ENCODE assay signal across 9 cellular contexts in genomic region chr6:116476021-116476678, GRCh38. TPM values are rescaled to one million over a fixed set of nuclear protein-coding genes. Genes with fewer than 3 reads are reported as not detected.
DNase-seq lines count a peak whose midpoint lies in the region; ATAC-seq, FAIRE-seq and TF ChIP-seq lines count a peak whose summit lies in the region.
"Had no signal": no experiment of that assay in that cellular context is flagged by ENCODE, and none has a peak within 500 bp of the region (broad histone marks: within the 10 kb centered on the region; RNA-seq: fewer than 3 reads in every experiment).

No MANE protein-coding gene starts in this region.

- peaks cover 11% of the 10 kb centered on the region for H3K4me1 ChIP-seq in OCI-LY1 (ENCODE audit: insufficient read depth, low read length, severe bottlenecking)
- peaks cover 9% of the 10 kb centered on the region for H3K4me1 ChIP-seq in HepG2 (ENCODE audit: insufficient read depth, low read length)

- H3K9me3 Mint-ChIP-seq in activated naive CD4-positive, alpha-beta T cell treated with anti-CD3 and anti-CD28 coated beads, Interleukin-2, amount 50 U/mL, for 72 hours: no peaks in the 10 kb centered on the region

- DNase-seq in activated naive CD4-positive, alpha-beta T cell treated with anti-CD3 and anti-CD28 coated beads, Interleukin-2, amount 50 U/mL, for 72 hours (ENCODE audit: low spot score in 2 of 2): no peak
- no peak for DNase-seq in activated naive CD4-positive, alpha-beta T cell treated with Interleukin-2 at 50 U/mL for 16 hours
- DNase-seq in HepG2 (ENCODE audit: low spot score): peak; percentile 27
- no peak for DNase-seq in effector CD8-positive, alpha-beta T cell (lab: John Stamatoyannopoulos, UW)
- DNase-seq in ureter (ENCODE audit: low spot score): no peak
- no peak for DNase-seq in NCI-H1417 treated with DMSO at 0.1 percent for 48 hours (lab: John Stamatoyannopoulos, UW)

- no peaks in the 10 kb centered on the region for H3K36me3 Mint-ChIP-seq in activated naive CD4-positive, alpha-beta T cell treated with anti-CD3 and anti-CD28 coated beads, Interleukin-2, amount 50 U/mL, for 72 hours

- H3K4me2 ChIP-seq in OCI-LY1 (ENCODE audit: low read length) (peak overlapping the region; percentile 31; the same call in 1 of the 2 replicates), HepG2 (ENCODE audit: low read depth, low read length) (peak overlapping the region; percentile 25; the same call in 1 of the 2 replicates)

- intact Hi-C loops in HepG2 (cut with micrococcal nuclease; ENCODE audit: unreplicated experiment): no loop called here

- H3F3A ChIP-seq in OCI-LY1 (ENCODE audit: insufficient read depth, low read length): no peaks in the 10 kb centered on the region

- no peak for TF ChIP-seq RAD21 in HepG2 (CRISPR knock-in tag; IDR thresholded peaks at IDR 0.05)

- BruUV-seq in HepG2 (replicated peaks; lab: Mats Ljungman, UMichigan): no TSS peak

- H3K9me3 ChIP-seq in OCI-LY1 (ENCODE audit: low read length) (no peaks in the 10 kb centered on the region), HepG2 (ENCODE audit: low read length) (no peaks in the 10 kb centered on the region)

- CTCF ChIA-PET in HepG2 (lab: Yijun Ruan, JAX; ENCODE audit: low intra/inter-chr PET ratio, low total read pairs): no interaction called here

- H3K9me2 ChIP-seq in OCI-LY1 (ENCODE audit: low read depth, low read length): no peaks in the 10 kb centered on the region

- TF ChIP-seq POLR2A in HepG2 (IDR thresholded peaks at IDR 0.05; ENCODE audit: insufficient read depth in 1 of 2, low read depth in 2 of 2, low read length in 2 of 2): no peak

- peak overlapping the region in 1 of 2 donors; percentile 14 for H3K27ac Mint-ChIP-seq in activated naive CD4-positive, alpha-beta T cell treated with anti-CD3 and anti-CD28 coated beads, Interleukin-2, amount 50 U/mL, for 72 hours

- TF ChIP-seq CTCF in OCI-LY1 (IDR thresholded peaks at IDR 0.05; ENCODE audit: low read length): no peak
- no peak for TF ChIP-seq CTCF in HepG2 (CRISPR knock-in tag; IDR thresholded peaks at IDR 0.05)

- no peaks in the 10 kb centered on the region for H4K20me1 ChIP-seq in OCI-LY1 (ENCODE audit: insufficient read depth, low read length)
- H4K20me1 ChIP-seq in HepG2 (ENCODE audit: insufficient read depth, low read length): no peaks in the 10 kb centered on the region

- no peak overlapping the region for H3K9ac ChIP-seq in OCI-LY1 (ENCODE audit: low read length)
- H3K9ac ChIP-seq in HepG2 (ENCODE audit: insufficient read depth, low read depth, low read length): no peak overlapping the region

- no peak for FAIRE-seq in HepG2 (lab: Jason Lieb, UNC)

- H2AFZ ChIP-seq in OCI-LY1 (ENCODE audit: low read length): no peak overlapping the region
- H2AFZ ChIP-seq in HepG2 (ENCODE audit: low read length): no peak overlapping the region

- peak; percentile 78 to 94 for ATAC-seq in activated naive CD4-positive, alpha-beta T cell treated with anti-CD3 and anti-CD28 coated beads, Interleukin-2, amount 50 U/mL, for 72 hours
- ATAC-seq in HG02885 (IDR thresholded peaks at IDR 0.05; ENCODE audit: poor library complexity, unreplicated experiment) (peak; percentile 100), HepG2 (peak; percentile 86)

- H3K27ac ChIP-seq in OCI-LY1 (ENCODE audit: low read depth, low read length, poor library complexity, severe bottlenecking): no peak overlapping the region
- no peak overlapping the region for H3K27ac ChIP-seq in HepG2 (ENCODE audit: extremely low read length, insufficient read depth, low read length)

- WGBS in HepG2 (ENCODE audit: low lambda C conversion rate): 22% methylated on average over 4 of the region's 4 CpGs

- no peaks in the 10 kb centered on the region for H3K79me2 ChIP-seq in OCI-LY1 (ENCODE audit: insufficient read depth, low read length)
- H3K79me2 ChIP-seq in HepG2 (ENCODE audit: insufficient read depth, low read length): no peaks in the 10 kb centered on the region

- no peak for TF ChIP-seq EP300 in HepG2 (IDR thresholded peaks at IDR 0.05; ENCODE audit: low read depth in 2 of 2, low read length in 2 of 2)
- no peak for TF ChIP-seq EP300 in HepG2 (CRISPR knock-in tag; IDR thresholded peaks at IDR 0.05; ENCODE audit: borderline replicate concordance)

- in situ Hi-C loops in HepG2 (cut with HindIII; ENCODE audit: extremely low pct_ligation_motif_present, low pct_unique_long_range_greater_than_20kb): no loop called here

- no peaks in the 10 kb centered on the region for H3K36me3 ChIP-seq in OCI-LY1 (ENCODE audit: insufficient read depth, low read length)
- H3K36me3 ChIP-seq in HepG2 (replicated peaks in 1 of 2; ENCODE audit: control insufficient read depth in 1 of 2, insufficient read depth in 2 of 2, low read length in 2 of 2): no peaks in the 10 kb centered on the region

- POLR2A ChIA-PET in HepG2 (lab: Yijun Ruan, JAX): no interaction called here

- H3K27me3 ChIP-seq in OCI-LY1 (ENCODE audit: insufficient read depth, low read length) (no peaks in the 10 kb centered on the region), HepG2 (ENCODE audit: control insufficient read depth in 1 of 2, insufficient read depth in 2 of 2, low read length in 2 of 2) (no peaks in the 10 kb centered on the region)

- H3K4me3 ChIP-seq in OCI-LY1 (ENCODE audit: low read depth, low read length, poor library complexity, severe bottlenecking): peak overlapping the region; percentile 16
- H3K4me3 ChIP-seq in HepG2 (replicated peaks in 1 of 3; ENCODE audit: insufficient read depth in 1 of 3, low read depth in 2 of 3, low read length in 3 of 3): no peak overlapping the region

TF ChIP-seq in HepG2, 621 proteins besides CTCF, POLR2A, EP300 and RAD21 (continues in another document):
- TF ChIP-seq KDM6A (CRISPR knock-in tag; IDR thresholded peaks at IDR 0.05; ENCODE audit: low read depth) (no peak), GPN1 (CRISPR knock-in tag; IDR thresholded peaks at IDR 0.05; ENCODE audit: borderline replicate concordance) (no peak), SRF (IDR thresholded peaks at IDR 0.05; ENCODE audit: low read depth, low read length) (no peak), GABPA (IDR thresholded peaks at IDR 0.05; ENCODE audit: low read depth, low read length) (no peak), GABPA (CRISPR knock-in tag; IDR thresholded peaks at IDR 0.05; ENCODE audit: low read depth) (peak; percentile 75), SMAD3 (CRISPR knock-in tag; IDR thresholded peaks at IDR 0.05) (no peak)

RNA-seq across cellular contexts. Expression of gene CALHM6, which starts 15.0 kb away (rescaled TPM):
- 10 to 100 TPM in 1 of 2 donors, under 1 TPM in 1; 0.71 to 13.9 TPM for total RNA-seq in activated naive CD4-positive, alpha-beta T cell treated with anti-CD3 and anti-CD28 coated beads, Interleukin-2, amount 50 U/mL, for 72 hours
- total RNA-seq in HepG2 (2016; rRNA removed; fragmentation: Illumina TruSeq; extraction: Trizol) (not detected in 2 replicates), ureter (2.2 TPM)
- total RNA-seq in HepG2 (2016; cell fraction: cytosol; rRNA removed; fragmentation: Illumina TruSeq; extraction: Trizol; ENCODE audit: low read depth): not detected in 2 replicates
- not detected in 2 replicates for total RNA-seq in HepG2 (2016; cell fraction: insoluble cytoplasmic fraction; rRNA removed; fragmentation: Illumina TruSeq; extraction: Trizol)
- total RNA-seq in HepG2 (2016; cell fraction: membrane; rRNA removed; fragmentation: Illumina TruSeq; extraction: Trizol): not detected in 2 replicates
- not detected in 2 replicates for total RNA-seq in HepG2 (2016; cell fraction: nucleus; rRNA removed; fragmentation: Illumina TruSeq; extraction: Trizol)
- not detected in 2 replicates for polyA plus RNA-seq in HepG2 (2011; rRNA removed)
- polyA plus RNA-seq in HepG2 (2011; cell fraction: cytosol; rRNA removed): not detected in 2 replicates
- polyA plus RNA-seq in HepG2 (2011; cell fraction: nucleus; rRNA removed): not detected in 2 replicates
- polyA plus RNA-seq in HepG2 (2012): not detected in 2 replicates
- polyA plus RNA-seq in HepG2 (2016; cell fraction: cytosol; fragmentation: Illumina TruSeq; extraction: Trizol; ENCODE audit: low read depth): not detected in 2 replicates
- polyA plus RNA-seq in HepG2 (2016; cell fraction: insoluble cytoplasmic fraction; fragmentation: Illumina TruSeq; extraction: Trizol; ENCODE audit: low read depth): not detected in 2 replicates
- polyA plus RNA-seq in HepG2 (2016; cell fraction: membrane; fragmentation: Illumina TruSeq; extraction: Trizol; ENCODE audit: low read depth): not detected in 2 replicates
- polyA plus RNA-seq in HepG2 (2016; cell fraction: nucleus; fragmentation: Illumina TruSeq; extraction: Trizol; ENCODE audit: insufficient read depth, low read depth): not detected in 2 replicates
- not detected in 2 replicates for polyA minus RNA-seq in HepG2 (2011; rRNA and poly(A)+ RNA removed; ENCODE audit: low replicate concordance)
- not detected in 2 replicates for polyA minus RNA-seq in HepG2 (2011; cell fraction: cytosol; rRNA and poly(A)+ RNA removed)
- polyA minus RNA-seq in HepG2 (2011; cell fraction: nucleus; rRNA and poly(A)+ RNA removed): not detected in 2 replicates

RNA-seq across cellular contexts. Expression of gene CALHM5, which starts 35.3 kb away (rescaled TPM):
- not detected for total RNA-seq in activated naive CD4-positive, alpha-beta T cell treated with anti-CD3 and anti-CD28 coated beads, Interleukin-2, amount 50 U/mL, for 72 hours
- total RNA-seq in HepG2 (2016; rRNA removed; fragmentation: Illumina TruSeq; extraction: Trizol) (not detected in 2 replicates), ureter (1.7 TPM)
- not detected in 2 replicates for total RNA-seq in HepG2 (2016; cell fraction: cytosol; rRNA removed; fragmentation: Illumina TruSeq; extraction: Trizol; ENCODE audit: low read depth)
- not detected in 2 replicates for total RNA-seq in HepG2 (2016; cell fraction: insoluble cytoplasmic fraction; rRNA removed; fragmentation: Illumina TruSeq; extraction: Trizol)
- total RNA-seq in HepG2 (2016; cell fraction: membrane; rRNA removed; fragmentation: Illumina TruSeq; extraction: Trizol): not detected in 2 replicates
- not detected in 2 replicates for total RNA-seq in HepG2 (2016; cell fraction: nucleus; rRNA removed; fragmentation: Illumina TruSeq; extraction: Trizol)
- polyA plus RNA-seq in HepG2 (2011; rRNA removed): not detected in 2 replicates
- polyA plus RNA-seq in HepG2 (2011; cell fraction: cytosol; rRNA removed): not detected in 2 replicates
- polyA plus RNA-seq in HepG2 (2011; cell fraction: nucleus; rRNA removed): not detected in 2 replicates
- polyA plus RNA-seq in HepG2 (2012): not detected in 2 replicates
- not detected in 2 replicates for polyA plus RNA-seq in HepG2 (2016; cell fraction: cytosol; fragmentation: Illumina TruSeq; extraction: Trizol; ENCODE audit: low read depth)
- polyA plus RNA-seq in HepG2 (2016; cell fraction: insoluble cytoplasmic fraction; fragmentation: Illumina TruSeq; extraction: Trizol; ENCODE audit: low read depth): not detected in 2 replicates
- polyA plus RNA-seq in HepG2 (2016; cell fraction: membrane; fragmentation: Illumina TruSeq; extraction: Trizol; ENCODE audit: low read depth): not detected in 2 replicates
- polyA plus RNA-seq in HepG2 (2016; cell fraction: nucleus; fragmentation: Illumina TruSeq; extraction: Trizol; ENCODE audit: insufficient read depth, low read depth): not detected in 2 replicates
- polyA minus RNA-seq in HepG2 (2011; rRNA and poly(A)+ RNA removed; ENCODE audit: low replicate concordance): not detected in 2 replicates
- not detected in 2 replicates for polyA minus RNA-seq in HepG2 (2011; cell fraction: cytosol; rRNA and poly(A)+ RNA removed)
- not detected in 2 replicates for polyA minus RNA-seq in HepG2 (2011; cell fraction: nucleus; rRNA and poly(A)+ RNA removed)
- total RNA-seq: activated CD8-positive, alpha-beta memory T cell treated with anti-CD3 and anti-CD28 coated beads for 36 hours had no signal
